Comparison of ENCODE assay signal across 1 cellular context in the genomic region with DNA sequence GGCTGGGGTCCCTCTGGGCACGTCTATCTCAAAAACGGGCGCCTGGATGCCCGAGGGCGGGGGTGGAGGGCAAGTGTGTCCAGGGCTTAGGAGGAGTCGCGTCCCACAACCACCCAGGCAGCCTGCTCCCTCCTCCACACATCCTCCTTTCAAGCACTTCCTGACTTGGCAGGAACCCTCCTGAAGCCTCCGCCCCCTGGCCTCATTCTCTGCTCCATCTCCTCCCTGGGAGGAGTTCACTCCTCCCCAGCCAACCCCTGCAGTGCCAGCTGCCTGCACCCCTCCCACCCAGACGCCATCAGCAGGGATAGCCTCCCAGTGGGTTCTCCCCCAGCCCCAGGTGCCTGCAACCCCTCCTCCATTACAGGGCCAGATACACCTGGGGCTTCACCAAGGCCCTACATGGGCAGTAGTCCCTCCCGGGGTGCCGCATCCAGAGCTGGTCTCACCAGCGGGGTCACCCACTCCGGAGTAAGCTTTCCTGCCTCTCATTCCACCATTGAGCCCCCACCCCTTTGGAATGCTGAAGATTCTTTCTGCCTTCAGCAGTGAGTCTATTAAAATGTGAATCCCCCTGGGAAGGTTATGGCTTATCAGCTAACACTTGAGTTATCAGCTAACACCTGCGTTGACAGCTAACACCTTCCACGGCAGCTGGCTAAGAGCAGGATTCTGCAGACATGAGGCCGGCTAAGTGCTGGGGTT.
A peak's percentile ranks its signal among the peaks of the same experiment; 100 is the strongest.
TF ChIP-seq lines count a peak whose summit lies in the region.

No MANE protein-coding gene starts in this region.

TF ChIP-seq in HEK293, 187 proteins besides CTCF, POLR2A, EP300 and RAD21 (continued from another document):
- TF ChIP-seq ZNF341 (tag by site-specific recombination; IDR thresholded peaks at IDR 0.05; ENCODE audit: low read depth) (peak; percentile 97), ZBTB6 (tag by site-specific recombination; IDR thresholded peaks at IDR 0.05) (peak; percentile 86), ZNF549 (tag by site-specific recombination; IDR thresholded peaks at IDR 0.05) (no peak), ZNF175 (tag by site-specific recombination; IDR thresholded peaks at IDR 0.05) (no peak), ZNF202 (tag by site-specific recombination; IDR thresholded peaks at IDR 0.05; ENCODE audit: borderline replicate concordance) (no peak), HOXA7 (CRISPR knock-in tag; IDR thresholded peaks at IDR 0.05; ENCODE audit: borderline replicate concordance) (no peak), ZNF394 (tag by site-specific recombination; IDR thresholded peaks at IDR 0.05; ENCODE audit: borderline replicate concordance) (peak; percentile 49; the same call in 1 of the 2 replicates), IKZF3 (tag by site-specific recombination; IDR thresholded peaks at IDR 0.05) (peak; percentile 50; the same call in 1 of the 2 replicates), SP7 (tag by site-specific recombination; IDR thresholded peaks at IDR 0.05) (peak; percentile 42; the same call in 1 of the 2 replicates), ZNF600 (tag by site-specific recombination; IDR thresholded peaks at IDR 0.05) (peak; percentile 98), EGR2 (tag by site-specific recombination; IDR thresholded peaks at IDR 0.05; ENCODE audit: low read depth) (peak; percentile 96), ZBTB20 (tag by site-specific recombination; IDR thresholded peaks at IDR 0.05) (peak; percentile 45; the same call in 1 of the 2 replicates), ZNF223 (tag by site-specific recombination; IDR thresholded peaks at IDR 0.05) (peak; percentile 51; the same call in 1 of the 2 replicates), ZNF266 (tag by site-specific recombination; IDR thresholded peaks at IDR 0.05; ENCODE audit: low read depth) (no peak), ZIC2 (tag by site-specific recombination; IDR thresholded peaks at IDR 0.05) (peak; percentile 94), ZXDB (tag by site-specific recombination; IDR thresholded peaks at IDR 0.05) (0 out of 2 replicates have a peak, but pooled peaks have one; percentile 16), ZNF670 (tag by site-specific recombination; IDR thresholded peaks at IDR 0.05; ENCODE audit: low read depth) (no peak), TCF7L2 (IDR thresholded peaks at IDR 0.05; ENCODE audit: borderline replicate concordance, low read depth, low read length) (no peak), BCL11B (tag by site-specific recombination; IDR thresholded peaks at IDR 0.05; ENCODE audit: low read depth) (0 out of 2 replicates have a peak, but pooled peaks have one; percentile 7), HIC1 (tag by site-specific recombination; IDR thresholded peaks at IDR 0.05) (0 out of 2 replicates have a peak, but pooled peaks have one; percentile 45), KLF9 (tag by site-specific recombination; IDR thresholded peaks at IDR 0.05; ENCODE audit: low read depth) (peak; percentile 51; the same call in 1 of the 2 replicates), ZNF449 (tag by site-specific recombination; IDR thresholded peaks at IDR 0.05) (no peak), ZNF274 (IDR thresholded peaks at IDR 0.05; ENCODE audit: low read length) (no peak), ZNF274 (tag by site-specific recombination; IDR thresholded peaks at IDR 0.05; ENCODE audit: borderline replicate concordance) (no peak), ZBTB17 (tag by site-specific recombination; IDR thresholded peaks at IDR 0.05) (peak; percentile 71)
- TF ChIP-seq, protein P1, sequence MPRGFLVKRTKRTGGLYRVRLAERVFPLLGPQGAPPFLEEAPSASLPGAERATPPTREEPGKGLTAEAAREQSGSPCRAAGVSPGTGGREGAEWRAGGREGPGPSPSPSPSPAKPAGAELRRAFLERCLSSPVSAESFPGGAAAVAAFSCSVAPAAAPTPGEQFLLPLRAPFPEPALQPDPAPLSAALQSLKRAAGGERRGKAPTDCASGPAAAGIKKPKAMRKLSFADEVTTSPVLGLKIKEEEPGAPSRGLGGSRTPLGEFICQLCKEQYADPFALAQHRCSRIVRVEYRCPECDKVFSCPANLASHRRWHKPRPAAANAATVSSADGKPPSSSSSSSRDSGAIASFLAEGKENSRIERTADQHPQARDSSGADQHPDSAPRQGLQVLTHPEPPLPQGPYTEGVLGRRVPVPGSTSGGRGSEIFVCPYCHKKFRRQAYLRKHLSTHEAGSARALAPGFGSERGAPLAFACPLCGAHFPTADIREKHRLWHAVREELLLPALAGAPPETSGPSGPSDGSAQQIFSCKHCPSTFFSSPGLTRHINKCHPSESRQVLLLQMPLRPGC (tag by site-specific recombination; IDR thresholded peaks at IDR 0.05) = no peak
- TF ChIP-seq, protein P2, sequence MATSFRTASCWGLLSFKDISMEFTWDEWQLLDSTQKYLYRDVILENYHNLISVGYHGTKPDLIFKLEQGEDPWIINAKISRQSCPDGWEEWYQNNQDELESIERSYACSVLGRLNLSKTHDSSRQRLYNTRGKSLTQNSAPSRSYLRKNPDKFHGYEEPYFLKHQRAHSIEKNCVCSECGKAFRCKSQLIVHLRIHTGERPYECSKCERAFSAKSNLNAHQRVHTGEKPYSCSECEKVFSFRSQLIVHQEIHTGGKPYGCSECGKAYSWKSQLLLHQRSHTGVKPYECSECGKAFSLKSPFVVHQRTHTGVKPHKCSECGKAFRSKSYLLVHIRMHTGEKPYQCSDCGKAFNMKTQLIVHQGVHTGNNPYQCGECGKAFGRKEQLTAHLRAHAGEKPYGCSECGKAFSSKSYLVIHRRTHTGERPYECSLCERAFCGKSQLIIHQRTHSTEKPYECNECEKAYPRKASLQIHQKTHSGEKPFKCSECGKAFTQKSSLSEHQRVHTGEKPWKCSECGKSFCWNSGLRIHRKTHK (tag by site-specific recombination; IDR thresholded peaks at IDR 0.05) = no peak
